In the genomic region with DNA sequence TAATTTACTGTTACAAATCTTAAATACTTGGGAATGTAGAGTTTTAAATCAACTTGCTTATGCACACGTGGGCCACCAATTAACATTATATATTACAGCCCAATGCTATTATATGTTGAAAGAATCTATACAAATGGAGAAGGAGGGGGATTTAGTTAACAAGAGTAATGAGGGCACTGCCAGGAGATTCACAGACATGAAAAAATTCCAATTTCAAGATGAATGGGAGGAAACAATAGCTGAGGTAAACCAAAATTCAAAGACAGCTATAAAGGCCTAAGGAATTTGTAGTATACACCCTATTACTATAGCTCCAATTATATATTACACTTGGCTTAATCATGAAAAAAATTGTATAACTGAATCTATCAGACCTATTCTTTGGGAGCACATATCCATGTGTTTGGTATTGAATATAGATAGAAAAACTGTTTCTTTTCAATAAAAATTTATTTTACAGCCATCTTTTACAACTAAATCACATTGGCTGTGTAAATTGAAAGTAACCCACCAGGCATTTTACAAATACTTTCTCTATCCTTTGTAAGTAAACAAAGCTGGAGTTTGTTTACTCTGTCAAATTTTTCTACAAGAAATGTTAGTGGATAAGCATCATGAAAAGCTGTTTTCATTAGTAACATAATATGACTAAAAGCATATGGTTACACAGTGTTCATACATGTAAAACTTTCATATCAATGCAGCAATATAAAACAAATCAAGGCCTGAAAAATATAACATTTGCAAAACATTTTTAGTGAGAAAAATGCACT, we compare ENCODE assay signal across 22 cellular contexts.
DNase-seq lines count a peak whose midpoint lies in the region; ATAC-seq, FAIRE-seq and TF ChIP-seq lines count a peak whose summit lies in the region.
"Had no signal": no experiment of that assay in that cellular context is flagged by ENCODE, and none has a peak within 500 bp of the region (broad histone marks: within the 10 kb centered on the region; RNA-seq: fewer than 3 reads in every experiment).

No MANE protein-coding gene starts in this region.

- H2BK120ac ChIP-seq in IMR-90 (ENCODE audit: low read depth, low read length) (no peak overlapping the region; the same call in 1 of the 2 replicates), mesenchymal stem cell (ENCODE audit: low read depth, low read length) (no peak overlapping the region)

- H2AK9ac ChIP-seq in IMR-90 (replicated peaks; ENCODE audit: low read depth, low read length, poor library complexity) = no peak overlapping the region

- no CpG with 5 or more reads among the region's 1 CpG for WGBS in IMR-90 (ENCODE audit: extremely low coverage in 2 of 2, insufficient read length in 1 of 2), 2 experiments
- WGBS in mesenchymal stem cell = no CpG with 5 or more reads among the region's 1 CpG

- H3K9me3 ChIP-seq in IMR-90 (ENCODE audit: control insufficient read depth, insufficient read depth, low read length) = no peaks in the 10 kb centered on the region
- H3K9me3 ChIP-seq in astrocyte (ENCODE audit: insufficient read depth, low read depth, low read length) = no peaks in the 10 kb centered on the region
- H3K9me3 ChIP-seq in mesenchymal stem cell (ENCODE audit: control insufficient read depth, low read length) = no peaks in the 10 kb centered on the region
- H3K9me3 ChIP-seq: Peyer's patch, SJCRH30 had no signal

- dilution Hi-C loops in IMR-90 (cut with HindIII; ENCODE audit: low sequenced_read_pairs, unreplicated experiment) = no loop called here

- H3K79me1 ChIP-seq in IMR-90 (ENCODE audit: low read depth in 1 of 2, low read length in 2 of 2) (no peaks in the 10 kb centered on the region; a peak in 1 of 4 replicates), mesenchymal stem cell (replicated peaks; ENCODE audit: low read length, poor library complexity, severe bottlenecking) (no peaks in the 10 kb centered on the region)

- H3K4me1 Mint-ChIP-seq in astrocyte (ENCODE audit: low read depth, unreplicated experiment) (peaks cover 13% of the 10 kb centered on the region), natural killer cell (no peaks in the 10 kb centered on the region)
- H3K4me1 Mint-ChIP-seq: B cell, CD14-positive monocyte had no signal

- POLR2A ChIA-PET in IMR-90 (lab: Charles Lee; ENCODE audit: unreplicated experiment) = no interaction called here

- H3K27ac Mint-ChIP-seq in astrocyte (ENCODE audit: unreplicated experiment) (no peak overlapping the region), natural killer cell (no peak overlapping the region)
- H3K27ac Mint-ChIP-seq: B cell, CD14-positive monocyte, H9 had no signal

- no peaks in the 10 kb centered on the region for H3K36me3 Mint-ChIP-seq in astrocyte (ENCODE audit: low read depth, unreplicated experiment)
- no peaks in the 10 kb centered on the region for H3K36me3 Mint-ChIP-seq in natural killer cell
- H3K36me3 Mint-ChIP-seq: CD14-positive monocyte had no signal

- H4K8ac ChIP-seq in IMR-90 (ENCODE audit: low read depth in 2 of 2, low read length in 2 of 2) = no peak overlapping the region
- no peak overlapping the region for H4K8ac ChIP-seq in mesenchymal stem cell (ENCODE audit: low read length)

- H3K9me3 Mint-ChIP-seq in astrocyte (ENCODE audit: unreplicated experiment) (no peaks in the 10 kb centered on the region), natural killer cell (peaks cover 6 to 7% of the 10 kb centered on the region in 2 donors)
- H3K9me3 Mint-ChIP-seq: H9 had no signal

- no TSS peak for BruUV-seq in IMR-90 (replicated peaks; lab: Mats Ljungman, UMichigan)

- H3K9me1 ChIP-seq in IMR-90 (ENCODE audit: insufficient read depth, low read length) = no peaks in the 10 kb centered on the region

- TF ChIP-seq CTCF in IMR-90 (conservative IDR thresholded peaks at IDR 0.05; ENCODE audit: low read depth, low read length) (no peak), astrocyte (IDR thresholded peaks at IDR 0.05; ENCODE audit: insufficient read depth, low read depth, low read length) (no peak), natural killer cell (IDR thresholded peaks at IDR 0.05) (no peak)

- H3K23ac ChIP-seq in IMR-90 (ENCODE audit: low read depth, low read length) (no peak overlapping the region), mesenchymal stem cell (ENCODE audit: low read length in 2 of 2) (no peak overlapping the region)

- H2AFZ ChIP-seq in ACC112 (ENCODE audit: low read length, unreplicated experiment) (peak overlapping the region; percentile 15), IMR-90 (replicated peaks; ENCODE audit: low read length, poor library complexity) (no peak overlapping the region), astrocyte (ENCODE audit: low read depth, low read length) (no peak overlapping the region), mesenchymal stem cell (ENCODE audit: low read depth, low read length) (no peak overlapping the region)

- H3K36me3 ChIP-seq in ACC112 (ENCODE audit: insufficient read depth, low read length) (no peaks in the 10 kb centered on the region), IMR-90 (ENCODE audit: control insufficient read depth, insufficient read depth, low read length) (0 out of 2 replicates have a peak, but pooled peaks cover 2% of the 10 kb centered on the region), astrocyte (ENCODE audit: insufficient read depth, low read length) (no peaks in the 10 kb centered on the region), mesenchymal stem cell (ENCODE audit: control insufficient read depth in 1 of 2, insufficient read depth in 2 of 2, low read depth in 1 of 2, low read length in 2 of 2) (peaks cover 0 to 1% of the 10 kb centered on the region in 2 experiments)
- H3K36me3 ChIP-seq: Peyer's patch, SJCRH30 had no signal

- H4K5ac ChIP-seq in IMR-90 (ENCODE audit: low read depth, low read length) = no peak overlapping the region

- H3K27me3 Mint-ChIP-seq in astrocyte (ENCODE audit: low read depth, unreplicated experiment) (no peaks in the 10 kb centered on the region), natural killer cell (ENCODE audit: low read depth in 2 of 2) (no peaks in the 10 kb centered on the region)
- H3K27me3 Mint-ChIP-seq: B cell had no signal

- H3K27me3 ChIP-seq in ACC112 (ENCODE audit: insufficient read depth, low read length) = no peaks in the 10 kb centered on the region
- no peaks in the 10 kb centered on the region for H3K27me3 ChIP-seq in IMR-90 (ENCODE audit: control insufficient read depth, insufficient read depth, low read length)
- no peaks in the 10 kb centered on the region for H3K27me3 ChIP-seq in astrocyte (ENCODE audit: insufficient read depth, low read length)
- H3K27me3 ChIP-seq in mesenchymal stem cell (ENCODE audit: control insufficient read depth in 1 of 2, insufficient read depth in 1 of 2, low read length in 2 of 2) = no peaks in the 10 kb centered on the region
- H3K27me3 ChIP-seq: Peyer's patch, SJCRH30 had no signal

- H3K79me2 ChIP-seq in ACC112 (ENCODE audit: control insufficient read depth, insufficient read depth, low read length, unreplicated experiment) (no peaks in the 10 kb centered on the region), astrocyte (ENCODE audit: insufficient read depth, low read length) (no peaks in the 10 kb centered on the region)

- H3K4me1 ChIP-seq in ACC112 (ENCODE audit: control insufficient read depth, insufficient read depth, low read length, unreplicated experiment) (peaks cover 10% of the 10 kb centered on the region), IMR-90 (ENCODE audit: control insufficient read depth, insufficient read depth, low read length) (peaks cover 2% of the 10 kb centered on the region), astrocyte (ENCODE audit: insufficient read depth, low read length) (no peaks in the 10 kb centered on the region), mesenchymal stem cell (ENCODE audit: control insufficient read depth, insufficient read depth, low read depth, low read length) (no peaks in the 10 kb centered on the region)
- H3K4me1 ChIP-seq: Peyer's patch, SJCRH30 had no signal

- H3K4me3 ChIP-seq in ACC112 (ENCODE audit: low read depth, low read length) = no peak overlapping the region
- H3K4me3 ChIP-seq in IMR-90 (ENCODE audit: insufficient read depth, low read depth, low read length) = no peak overlapping the region
- no peak overlapping the region for H3K4me3 ChIP-seq in astrocyte (ENCODE audit: insufficient read depth, low read depth, low read length)
- H3K4me3 ChIP-seq in mesenchymal stem cell (ENCODE audit: insufficient read depth in 1 of 2, low read depth in 1 of 2, low read length in 2 of 2) = no peak overlapping the region
- H3K4me3 ChIP-seq: Peyer's patch, SJCRH30 had no signal

- H2BK20ac ChIP-seq in IMR-90 (ENCODE audit: low read depth, low read length) = no peak overlapping the region

- in situ Hi-C loops in IMR-90 (cut with MboI; ENCODE audit: low sequenced_read_pairs) = no loop called here

- CTCF ChIA-PET in IMR-90 (lab: Yijun Ruan, JAX) = no interaction called here

- no peak overlapping the region for H2BK12ac ChIP-seq in mesenchymal stem cell (ENCODE audit: low read length in 2 of 2)

- H2BK15ac ChIP-seq in IMR-90 (ENCODE audit: low read depth, low read length) (no peak overlapping the region; the same call in 2 of the 3 replicates), mesenchymal stem cell (ENCODE audit: low read depth, poor library complexity, severe bottlenecking) (no peak overlapping the region)

- H3K4me3 Mint-ChIP-seq in astrocyte (ENCODE audit: unreplicated experiment) (no peak overlapping the region), natural killer cell (no peak overlapping the region)
- H3K4me3 Mint-ChIP-seq: B cell, CD14-positive monocyte, H9 had no signal

- H3K4ac ChIP-seq in IMR-90 (ENCODE audit: low read depth, low read length) (no peak overlapping the region), mesenchymal stem cell (ENCODE audit: low read depth in 1 of 2, low read length in 2 of 2) (no peak overlapping the region)

- no peak overlapping the region for H3K14ac ChIP-seq in IMR-90 (replicated peaks; ENCODE audit: low read depth, low read length)
- no peak overlapping the region for H3K14ac ChIP-seq in mesenchymal stem cell (ENCODE audit: low read length in 2 of 2)

- H4K91ac ChIP-seq in IMR-90 (ENCODE audit: insufficient read depth, low read depth, low read length) = no peak overlapping the region
- no peak overlapping the region for H4K91ac ChIP-seq in mesenchymal stem cell (ENCODE audit: low read length)

- H2BK5ac ChIP-seq in IMR-90 (ENCODE audit: low read depth, low read length, poor library complexity, severe bottlenecking) = no peak overlapping the region
- no peak overlapping the region for H2BK5ac ChIP-seq in mesenchymal stem cell (ENCODE audit: low read depth, low read length, poor library complexity, severe bottlenecking)

- intact Hi-C loops in IMR-90 (cut with micrococcal nuclease) = no loop called here
- intact Hi-C loops in natural killer cell (cut with micrococcal nuclease) = no loop called here

- H4K20me1 ChIP-seq in IMR-90 (ENCODE audit: insufficient read depth, low read length) (no peaks in the 10 kb centered on the region), astrocyte (ENCODE audit: insufficient read depth, low read length) (no peaks in the 10 kb centered on the region)

- ATAC-seq in IMR-90 (ENCODE audit: low read depth) = peak; percentile 51
- ATAC-seq in natural killer cell = no peak
- no peak for ATAC-seq in GM21528 (IDR thresholded peaks at IDR 0.05; ENCODE audit: low FRiP score, unreplicated experiment)
- ATAC-seq: HepG2 had no signal

- H3K27ac ChIP-seq in ACC112 (ENCODE audit: low read depth, low read length) (no peak overlapping the region), IMR-90 (ENCODE audit: insufficient read depth, low read length) (no peak overlapping the region), astrocyte (ENCODE audit: low read depth, low read length) (no peak overlapping the region), mesenchymal stem cell (ENCODE audit: low read length, poor library complexity, severe bottlenecking) (no peak overlapping the region)
- H3K27ac ChIP-seq: HL-60, Peyer's patch, SJCRH30 had no signal

- H3K18ac ChIP-seq in IMR-90 (ENCODE audit: low read depth, low read length) = no peak overlapping the region
- H3K18ac ChIP-seq in mesenchymal stem cell (ENCODE audit: low read depth in 1 of 2, low read length in 2 of 2) = no peak overlapping the region

- no peak for TF ChIP-seq RAD21 in IMR-90 (IDR thresholded peaks at IDR 0.05; ENCODE audit: low read length)

- no peak overlapping the region for H3K56ac ChIP-seq in IMR-90 (ENCODE audit: extremely low read depth, insufficient read depth, low read length)

- H3K4me2 ChIP-seq in IMR-90 (ENCODE audit: low read depth, low read length) (no peak overlapping the region), astrocyte (ENCODE audit: low read length) (no peak overlapping the region), mesenchymal stem cell (ENCODE audit: low read length, poor library complexity, severe bottlenecking) (no peak overlapping the region)

- peak; percentile 29 for DNase-seq in IMR-90
- DNase-seq in astrocyte (ENCODE audit: low read depth) = no peak
- peak; percentile 40 for DNase-seq in mesenchymal stem cell
- DNase-seq in natural killer cell = no peak
- DNase-seq in UCSD-AML1 (lab: John Stamatoyannopoulos, UW; ENCODE audit: unreplicated experiment) = no peak
- DNase-seq: DMS79; H9; KBM-7; NCI-H1092; NCI-H1436; NCI-H187 treated with DMSO at 0.1 percent for 48 hours; NCI-H510A treated with DMSO at 0.1 percent for 48 hours; NCI-H774; NK-92 treated with Interleukin-12 subunit alpha and Interleukin-12 subunit beta, amount 100 ng/mL, for 24 hours; Peyer's patch; SJCRH30 had no signal

- no peak overlapping the region for H2AK5ac ChIP-seq in IMR-90 (ENCODE audit: low read depth, low read length)
- no peak overlapping the region for H2AK5ac ChIP-seq in mesenchymal stem cell (ENCODE audit: low read length, severe bottlenecking)

- TF ChIP-seq POLR2A in IMR-90 (IDR thresholded peaks at IDR 0.05; ENCODE audit: low read depth, low read length) = no peak

- H3K9ac ChIP-seq in IMR-90 (ENCODE audit: low read depth, low read length) = no peak overlapping the region
- H3K9ac ChIP-seq in astrocyte (ENCODE audit: low read length) = no peak overlapping the region
- H3K9ac ChIP-seq in mesenchymal stem cell (ENCODE audit: low read length) = no peak overlapping the region

- FAIRE-seq in astrocyte (lab: Jason Lieb, UNC) = peak; percentile 20
- FAIRE-seq: HepG2 had no signal

Comparison
In these comparisons a context has a peak if more than half of its experiments do, and no peak if none do; other contexts are left out.
1. DNase-seq: peak in IMR-90 (single experiment) and mesenchymal stem cell (single experiment); none in astrocyte (single experiment), natural killer cell (single experiment) and UCSD-AML1 (single experiment).